ENCODE assay signal across 13 cellular contexts in genomic region chr5:169545762-169546161, GRCh38. TPM values are rescaled to one million over a fixed set of nuclear protein-coding genes. Genes with fewer than 3 reads are reported as not detected.
DNase-seq lines count a peak whose midpoint lies in the region; ATAC-seq and TF ChIP-seq lines count a peak whose summit lies in the region.
"Had no signal": no experiment of that assay in that cellular context is flagged by ENCODE, and none has a peak within 500 bp of the region (broad histone marks: within the 10 kb centered on the region; RNA-seq: fewer than 3 reads in every experiment).

No MANE protein-coding gene starts in this region.

- H3K9me3 ChIP-seq in GM23248 (ENCODE audit: low read depth) (no peaks in the 10 kb centered on the region), heart right ventricle (peaks cover 0 to 11% (median 0%) of the 10 kb centered on the region in 11 donors), right lobe of liver (no peaks in the 10 kb centered on the region)
- H3K9me3 ChIP-seq: testis had no signal

- H3K36me3 ChIP-seq in GM23248 (ENCODE audit: low read depth) (no peaks in the 10 kb centered on the region), heart right ventricle (no peaks in the 10 kb centered on the region), right lobe of liver (no peaks in the 10 kb centered on the region)

- H3K27ac Mint-ChIP-seq in activated CD4-positive, alpha-beta memory T cell treated with anti-CD3 and anti-CD28 coated beads for 36 hours = no peak overlapping the region
- H3K27ac Mint-ChIP-seq in activated CD4-positive, alpha-beta memory T cell treated with anti-CD3 and anti-CD28 coated beads, Interleukin-2, amount 10 ng/mL, durations not matched to agents 7 days and 5 days = no peak overlapping the region
- H3K27ac Mint-ChIP-seq: brain, progenitor cell of endocrine pancreas had no signal

- no peaks in the 10 kb centered on the region for H4K20me1 ChIP-seq in GM23248 (ENCODE audit: insufficient read depth)

- 50 to 70% methylated on average over 1 of the region's 1 CpG for WGBS in GM23248 (ENCODE audit: low coverage in 1 of 2, low lambda C conversion rate in 2 of 2, missing lambda C conversion rate in 2 of 2), 2 experiments
- 83 to 86% methylated on average over 1 of the region's 1 CpG for WGBS in heart right ventricle, 2 donors
- WGBS in right lobe of liver (ENCODE audit: insufficient coverage, low coverage, low lambda C conversion rate, missing lambda C conversion rate) = 9% methylated on average over 1 of the region's 1 CpG

- POLR2A ChIA-PET in activated CD4-positive, alpha-beta memory T cell treated with anti-CD3 and anti-CD28 coated beads for 36 hours (lab: Charles Lee) = no interaction called here
- POLR2A ChIA-PET in activated CD4-positive, alpha-beta memory T cell treated with anti-CD3 and anti-CD28 coated beads, Interleukin-2, amount 10 ng/mL, durations not matched to agents 7 days and 5 days (lab: Charles Lee) = no interaction called here

- no peak for TF ChIP-seq POLR2A in right lobe of liver (IDR thresholded peaks at IDR 0.05)

- H3K27me3 ChIP-seq in GM23248 (replicated peaks; ENCODE audit: insufficient read depth) = no peaks in the 10 kb centered on the region
- peaks cover 0 to 27% (median 17%) of the 10 kb centered on the region in 7 donors for H3K27me3 ChIP-seq in heart right ventricle
- no peaks in the 10 kb centered on the region for H3K27me3 ChIP-seq in right lobe of liver
- H3K27me3 ChIP-seq: testis had no signal

- DNase-seq in activated CD4-positive, alpha-beta memory T cell treated with anti-CD3 and anti-CD28 coated beads for 36 hours = peak; percentile 18
- DNase-seq in activated CD4-positive, alpha-beta memory T cell treated with anti-CD3 and anti-CD28 coated beads, Interleukin-2, amount 10 ng/mL, durations not matched to agents 7 days and 5 days = no peak
- DNase-seq in GM23248 = peak; percentile 78
- DNase-seq in NCI-H226 = peak; percentile 51
- peak; percentile 72 for DNase-seq in kidney tubule cell (ENCODE audit: low spot score)
- DNase-seq in heart right ventricle = no peak
- no peak for DNase-seq in right lobe of liver
- no peak for DNase-seq in NCI-H1105 treated with DMSO at 0.1 percent for 48 hours (lab: John Stamatoyannopoulos, UW)
- DNase-seq: activated CD8-positive, alpha-beta memory T cell treated with anti-CD3 and anti-CD28 coated beads, Interleukin-2, amount 50 U/mL, for 48 hours; T-helper 9 cell; testis had no signal

- CTCF ChIA-PET in activated CD4-positive, alpha-beta memory T cell treated with anti-CD3 and anti-CD28 coated beads for 36 hours (lab: Charles Lee) = interaction anchor here (0.6 to 2.7 kb wide), 2 partner anchors 35 to 410 kb away, joined by 3 to 9 read pairs; no protein-coding TSS in a partner anchor
- CTCF ChIA-PET in activated CD4-positive, alpha-beta memory T cell treated with anti-CD3 and anti-CD28 coated beads, Interleukin-2, amount 10 ng/mL, durations not matched to agents 7 days and 5 days (lab: Charles Lee) = interaction anchor here (1.0 kb wide), 1 partner anchor 10 kb away, joined by 4 read pairs; no protein-coding TSS in a partner anchor

- no peak overlapping the region for H3K9ac ChIP-seq in GM23248

- peaks cover 3% of the 10 kb centered on the region for H3K4me1 Mint-ChIP-seq in activated CD4-positive, alpha-beta memory T cell treated with anti-CD3 and anti-CD28 coated beads for 36 hours (ENCODE audit: low read depth)
- H3K4me1 Mint-ChIP-seq in activated CD4-positive, alpha-beta memory T cell treated with anti-CD3 and anti-CD28 coated beads, Interleukin-2, amount 10 ng/mL, durations not matched to agents 7 days and 5 days = no peaks in the 10 kb centered on the region

- no peaks in the 10 kb centered on the region for H3K79me2 ChIP-seq in GM23248 (ENCODE audit: insufficient read depth)

- peaks cover 56% of the 10 kb centered on the region for H3K4me1 ChIP-seq in GM23248 (ENCODE audit: insufficient read depth)
- H3K4me1 ChIP-seq in heart right ventricle = peaks cover 0 to 9% (median 0%) of the 10 kb centered on the region in 9 donors
- no peaks in the 10 kb centered on the region for H3K4me1 ChIP-seq in right lobe of liver
- H3K4me1 ChIP-seq: testis had no signal

- no peaks in the 10 kb centered on the region for H3K9me3 Mint-ChIP-seq in activated CD4-positive, alpha-beta memory T cell treated with anti-CD3 and anti-CD28 coated beads for 36 hours
- H3K9me3 Mint-ChIP-seq in activated CD4-positive, alpha-beta memory T cell treated with anti-CD3 and anti-CD28 coated beads, Interleukin-2, amount 10 ng/mL, durations not matched to agents 7 days and 5 days = no peaks in the 10 kb centered on the region

- in situ Hi-C loops in GM23248 (cut with MboI) = no loop called here

- H3K27ac ChIP-seq in GM23248 (no peak overlapping the region), heart right ventricle (no peak overlapping the region), right lobe of liver (no peak overlapping the region)
- H3K27ac ChIP-seq: testis had no signal

- H3K9me2 ChIP-seq in GM23248 (ENCODE audit: insufficient read depth) = no peaks in the 10 kb centered on the region

- H3K4me3 Mint-ChIP-seq in activated CD4-positive, alpha-beta memory T cell treated with anti-CD3 and anti-CD28 coated beads for 36 hours = no peak overlapping the region
- no peak overlapping the region for H3K4me3 Mint-ChIP-seq in activated CD4-positive, alpha-beta memory T cell treated with anti-CD3 and anti-CD28 coated beads, Interleukin-2, amount 10 ng/mL, durations not matched to agents 7 days and 5 days
- H3K4me3 Mint-ChIP-seq: brain had no signal

- no peaks in the 10 kb centered on the region for H3K36me3 Mint-ChIP-seq in activated CD4-positive, alpha-beta memory T cell treated with anti-CD3 and anti-CD28 coated beads for 36 hours
- no peaks in the 10 kb centered on the region for H3K36me3 Mint-ChIP-seq in activated CD4-positive, alpha-beta memory T cell treated with anti-CD3 and anti-CD28 coated beads, Interleukin-2, amount 10 ng/mL, durations not matched to agents 7 days and 5 days (ENCODE audit: low read depth)
- H3K36me3 Mint-ChIP-seq: brain had no signal

- peak overlapping the region; percentile 3 for H3K4me2 ChIP-seq in GM23248 (ENCODE audit: unreplicated experiment)

- no peak for ATAC-seq in heart right ventricle
- no peak for ATAC-seq in right lobe of liver

- H3K27me3 Mint-ChIP-seq in activated CD4-positive, alpha-beta memory T cell treated with anti-CD3 and anti-CD28 coated beads for 36 hours = peaks cover 48% of the 10 kb centered on the region
- H3K27me3 Mint-ChIP-seq in activated CD4-positive, alpha-beta memory T cell treated with anti-CD3 and anti-CD28 coated beads, Interleukin-2, amount 10 ng/mL, durations not matched to agents 7 days and 5 days = peaks cover 45% of the 10 kb centered on the region

- no peak overlapping the region for H2AFZ ChIP-seq in GM23248

- intact Hi-C loops in activated CD4-positive, alpha-beta memory T cell treated with anti-CD3 and anti-CD28 coated beads for 36 hours (cut with micrococcal nuclease) = no loop called here
- intact Hi-C loops in heart right ventricle (cut with DNase I) = loop anchor here in 6 of 10 donors (5.0 to 10.0 kb wide), 5 partner anchors 241 to 861 kb away; partner anchors contain the start of gene SLIT3 (in 2 of the 6)
- intact Hi-C loops in right lobe of liver (cut with DNase I) = no loop called here

- TF ChIP-seq CTCF in heart right ventricle (IDR thresholded peaks at IDR 0.05) (no peak), right lobe of liver (IDR thresholded peaks at IDR 0.05) (no peak)

- H3K4me3 ChIP-seq in GM23248 (no peak overlapping the region), heart right ventricle (no peak overlapping the region), right lobe of liver (no peak overlapping the region)
- H3K4me3 ChIP-seq: testis had no signal

- peaks cover 17% of the 10 kb centered on the region for H3F3A ChIP-seq in GM23248 (ENCODE audit: insufficient read depth)

RNA-seq across cellular contexts. Expression of gene SPDL1, which starts 37.8 kb away (rescaled TPM):
- 10 to 100 TPM; 32.7 to 34.9 TPM for total RNA-seq in activated CD4-positive, alpha-beta memory T cell treated with anti-CD3 and anti-CD28 coated beads for 36 hours
- 10 to 100 TPM; 37.8 to 39.8 TPM for total RNA-seq in activated CD4-positive, alpha-beta memory T cell treated with anti-CD3 and anti-CD28 coated beads, Interleukin-2, amount 10 ng/mL, durations not matched to agents 7 days and 5 days
- total RNA-seq in GM23248 (2014; rRNA removed; shearing (Covaris generic)) = 123 and 215 TPM in 2 replicates
- polyA plus RNA-seq in GM23248 (2016; fragmentation: Nextera tagmentation; extraction: Ambion mirVana) (177 TPM in 2 replicates), heart right ventricle (1 to 10 TPM; 4.0 TPM)
- total RNA-seq in heart right ventricle (1 to 10 TPM; 2.9 to 5.7 (median 4.2) TPM), right lobe of liver (1 to 10 TPM; 1.1 to 6.7 (median 2.4) TPM)

Comparison
In these comparisons a context has a peak if more than half of its experiments do, and no peak if none do; other contexts are left out.
1. DNase-seq: peak in activated CD4-positive, alpha-beta memory T cell treated with anti-CD3 and anti-CD28 coated beads for 36 hours (single experiment), GM23248 (single experiment), NCI-H226 (single experiment) and kidney tubule cell (single experiment); none in activated CD4-positive, alpha-beta memory T cell treated with anti-CD3 and anti-CD28 coated beads, Interleukin-2, amount 10 ng/mL, durations not matched to agents 7 days and 5 days (single experiment), heart right ventricle (0 of 2), right lobe of liver (0 of 3) and NCI-H1105 treated with DMSO at 0.1 percent for 48 hours (single experiment).
2. RNA of gene SPDL1, which starts 37.8 kb away (total RNA-seq): 123 to 215 TPM in GM23248, 37.8 to 39.8 TPM in activated CD4-positive, alpha-beta memory T cell treated with anti-CD3 and anti-CD28 coated beads, Interleukin-2, amount 10 ng/mL, durations not matched to agents 7 days and 5 days and 32.7 to 34.9 TPM in activated CD4-positive, alpha-beta memory T cell treated with anti-CD3 and anti-CD28 coated beads for 36 hours; 2.9 to 5.7 TPM in heart right ventricle and 1.1 to 6.7 TPM in right lobe of liver; every median in the first group is over 4 times any median in the second.
3. intact Hi-C loops: an anchor here in heart right ventricle (5.0 to 10.0 kb wide); none called in activated CD4-positive, alpha-beta memory T cell treated with anti-CD3 and anti-CD28 coated beads for 36 hours and right lobe of liver.